31 cellular contexts compared by ENCODE assay signal in genomic region chr5:178740181-178740557, GRCh38.
"Had no signal": no experiment of that assay in that cellular context is flagged by ENCODE, and none has a peak within 500 bp of the region (broad histone marks: within the 10 kb centered on the region; RNA-seq: fewer than 3 reads in every experiment).

No MANE protein-coding gene starts in this region.

- H3K27ac ChIP-seq: ascending aorta, KMS-11, PC-9, RWPE1 had no signal

- FAIRE-seq: RCC 7860 had no signal

- H3K36me3 ChIP-seq: ascending aorta had no signal

- H3K9ac ChIP-seq: KMS-11 had no signal

- H3K4me1 ChIP-seq: ascending aorta had no signal

- H3K9me3 ChIP-seq: ascending aorta had no signal

- H3K27me3 ChIP-seq: ascending aorta had no signal

- DNase-seq: activated CD4-positive, alpha-beta T cell treated with anti-CD3 and anti-CD28 coated beads, Interleukin-2, amount 10 ng/mL, durations not matched to agents 24 days and 14 days; activated CD4-positive, alpha-beta T cell treated with anti-CD3 and anti-CD28 coated beads, Interleukin-2, amount 50 U/mL, for 4 hours; activated CD8-positive, alpha-beta T cell treated with anti-CD3 and anti-CD28 coated beads for 36 hours; activated effector memory CD4-positive, alpha-beta T cell treated with anti-CD3 and anti-CD28 coated beads, Interleukin-2, amount 50 U/mL, for 16 hours; activated naive CD4-positive, alpha-beta T cell; activated naive CD4-positive, alpha-beta T cell treated with anti-CD3 and anti-CD28 coated beads, Interleukin-2, amount 50 U/mL, for 16 hours; activated naive CD8-positive, alpha-beta T cell treated with anti-CD3 and anti-CD28 coated beads for 36 hours; activated T-cell treated with anti-CD3 and anti-CD28 coated beads, Interleukin-2, amount 50 U/mL, for 1 hour; activated T-cell treated with anti-CD3 and anti-CD28 coated beads, Interleukin-2, amount 50 U/mL, for 72 hours; amygdala; caudate nucleus; cerebellar nuclear complex; NCI-H1092 treated with DMSO at 0.1 percent for 48 hours; NCI-H1417; NCI-H146; NCI-H187; NCI-H2029 treated with DMSO at 0.1 percent for 48 hours; NCI-H2107; NCI-H2171; NCI-H510A; NCI-H526; NCI-H748 treated with DMSO at 0.1 percent for 48 hours; NK-92 treated with Interleukin-12 subunit alpha and Interleukin-12 subunit beta, amount 100 ng/mL, for 24 hours; Right ventricle myocardium superior; T1000 had no signal

- ATAC-seq: activated CD8-positive, alpha-beta T cell treated with anti-CD3 and anti-CD28 coated beads for 36 hours; activated T-cell treated with anti-CD3 and anti-CD28 coated beads, Interleukin-2, amount 50 U/mL, for 72 hours; activated T-helper 17 cell treated with anti-CD3 and anti-CD28 coated beads, Interleukin-2, amount 50 U/mL, for 72 hours had no signal

- H3K4me3 ChIP-seq: ascending aorta, PC-9 had no signal
